Comparison of ENCODE assay signal across 2 cellular contexts in the genomic region with DNA sequence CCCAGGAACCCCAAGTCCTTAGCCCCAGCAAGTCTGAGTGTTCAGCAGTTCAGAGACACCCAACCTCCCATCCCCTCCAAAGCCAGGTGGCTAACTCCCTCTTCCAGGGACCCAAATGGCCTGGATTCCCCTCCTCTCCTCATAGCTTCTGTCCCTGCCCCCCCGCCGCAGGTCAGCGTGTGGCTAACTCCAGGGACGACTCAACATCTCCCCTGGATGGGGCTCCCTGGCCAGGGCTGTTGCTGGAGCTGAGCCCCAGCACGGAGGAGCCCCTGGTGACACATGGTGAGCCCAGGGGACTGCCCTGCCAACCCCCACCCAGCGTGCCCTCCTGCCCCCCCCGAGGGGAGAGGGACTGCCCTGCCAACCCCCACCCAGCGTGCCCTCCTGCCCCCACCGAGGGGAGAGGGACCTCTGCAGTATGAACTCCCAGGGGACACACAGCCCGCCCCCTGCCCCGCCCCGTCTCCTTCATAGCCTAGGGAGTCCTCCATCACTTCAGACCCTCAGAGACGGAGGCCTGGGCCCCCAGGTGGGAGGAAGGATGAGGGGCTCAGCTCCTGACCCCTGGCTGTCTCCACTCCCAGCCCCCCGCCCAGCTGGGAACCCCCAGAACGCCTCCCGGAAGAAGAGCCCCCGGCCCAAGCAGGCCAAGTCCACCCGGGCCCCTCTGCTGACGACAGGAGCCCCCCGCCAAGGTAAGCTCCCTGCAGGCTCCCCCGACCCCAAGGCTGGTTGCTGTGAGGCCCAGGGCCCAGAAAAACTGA.
TF ChIP-seq lines count a peak whose summit lies in the region.

No MANE protein-coding gene starts in this region.

TF ChIP-seq in GM23338, 12 proteins besides CTCF, POLR2A, EP300 and RAD21 (continued from another document):
- TF ChIP-seq NANOG (IDR thresholded peaks at IDR 0.05; ENCODE audit: borderline replicate concordance) = no peak

TF ChIP-seq in HEK293T, 16 proteins besides CTCF, POLR2A, EP300 and RAD21 (continued from another document):
- TF ChIP-seq, protein P1, sequence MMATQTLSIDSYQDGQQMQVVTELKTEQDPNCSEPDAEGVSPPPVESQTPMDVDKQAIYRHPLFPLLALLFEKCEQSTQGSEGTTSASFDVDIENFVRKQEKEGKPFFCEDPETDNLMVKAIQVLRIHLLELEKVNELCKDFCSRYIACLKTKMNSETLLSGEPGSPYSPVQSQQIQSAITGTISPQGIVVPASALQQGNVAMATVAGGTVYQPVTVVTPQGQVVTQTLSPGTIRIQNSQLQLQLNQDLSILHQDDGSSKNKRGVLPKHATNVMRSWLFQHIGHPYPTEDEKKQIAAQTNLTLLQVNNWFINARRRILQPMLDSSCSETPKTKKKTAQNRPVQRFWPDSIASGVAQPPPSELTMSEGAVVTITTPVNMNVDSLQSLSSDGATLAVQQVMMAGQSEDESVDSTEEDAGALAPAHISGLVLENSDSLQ (IDR thresholded peaks at IDR 0.05) = no peak
- TF ChIP-seq ARNT (IDR thresholded peaks at IDR 0.05) (no peak), CTBP1 (IDR thresholded peaks at IDR 0.05; ENCODE audit: borderline replicate concordance) (no peak), FOXK2 (IDR thresholded peaks at IDR 0.05) (no peak), SUZ12 (IDR thresholded peaks at IDR 0.05) (no peak), ELF4 (IDR thresholded peaks at IDR 0.05) (no peak), BHLHE40 (IDR thresholded peaks at IDR 0.05; ENCODE audit: borderline replicate concordance) (no peak), NFRKB (IDR thresholded peaks at IDR 0.05) (no peak), L3MBTL2 (conservative IDR thresholded peaks at IDR 0.05) (no peak), SP1 (IDR thresholded peaks at IDR 0.05) (no peak), LEF1 (IDR thresholded peaks at IDR 0.05; ENCODE audit: borderline replicate concordance) (no peak), FOXM1 (IDR thresholded peaks at IDR 0.05; ENCODE audit: borderline replicate concordance) (no peak)
TF ChIP-seq in HEK293T: peak in this region for 0.
